8 cellular contexts compared by ENCODE assay signal in the genomic region with DNA sequence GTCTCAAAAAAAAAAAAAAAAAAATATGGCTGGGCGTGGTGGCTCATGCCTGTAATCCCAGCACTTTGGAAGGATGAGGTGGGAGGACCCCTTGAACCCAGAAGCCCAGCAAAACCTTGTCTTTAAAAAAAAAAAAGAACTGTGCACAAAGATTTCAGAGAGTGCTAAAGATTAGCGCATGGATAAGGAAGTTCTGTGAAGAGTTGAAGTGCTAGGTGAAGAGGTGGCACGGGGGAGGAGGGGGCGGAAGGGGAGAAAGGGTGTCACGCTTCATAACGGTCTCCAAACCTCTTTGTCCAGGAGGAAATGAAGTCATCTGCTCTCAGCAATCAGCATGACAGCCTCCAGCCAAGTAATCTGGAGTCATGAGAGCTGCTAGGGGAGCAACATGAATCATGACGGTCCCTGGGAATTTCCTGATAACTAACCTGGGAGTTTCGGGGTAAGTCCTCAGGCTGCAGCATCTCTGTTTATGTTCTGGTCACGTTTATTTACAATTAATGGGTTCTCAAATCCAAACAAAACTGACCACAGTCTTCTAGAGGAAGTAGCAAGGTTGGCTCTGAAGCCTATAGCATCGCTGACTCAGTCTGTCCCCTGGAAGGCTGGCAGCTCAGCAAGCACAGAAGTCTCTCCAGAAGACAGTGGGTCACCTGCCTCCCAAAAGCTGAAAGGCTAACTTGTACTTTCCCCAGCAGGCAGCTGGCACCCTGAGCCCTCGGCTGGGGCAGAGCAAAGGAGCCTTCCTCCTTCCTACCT. TPM values are rescaled to one million over a fixed set of nuclear protein-coding genes. Genes with fewer than 3 reads are reported as not detected.
DNase-seq lines count a peak whose midpoint lies in the region; ATAC-seq and TF ChIP-seq lines count a peak whose summit lies in the region.

No MANE protein-coding gene starts in this region.

- peak overlapping the region; percentile 17 for H3K9ac ChIP-seq in adipocyte (ENCODE audit: low read length)

- peak; percentile 79 for DNase-seq in GM06990 (ENCODE audit: extremely low read depth, insufficient read length)
- peak; percentile 50 to 53 for DNase-seq in SHP77 (lab: John Stamatoyannopoulos, UW)
- DNase-seq in adipocyte (ENCODE audit: low read depth): peak; percentile 85
- peak in 1 of 2 donors; percentile 44 for DNase-seq in left colon
- DNase-seq in stimulated activated naive B cell treated with anti-CD40 and anti-IgM and Interleukin-4, amounts not matched to agents 10 μg/mL and 1 μg/mL and 100 μg/mL, for 72 hours: peak; percentile 65
- no peak for DNase-seq in NCI-H1694 (lab: John Stamatoyannopoulos, UW)

- H3K4me3 ChIP-seq in GM06990 (replicated peaks; ENCODE audit: low read depth, low read length) (no peak overlapping the region), adipocyte (ENCODE audit: low read length) (peak overlapping the region; percentile 28)

- intact Hi-C loops in left colon (cut with DNase I, micrococcal nuclease): no loop called here

- H3K27ac Mint-ChIP-seq in stimulated activated naive B cell treated with anti-CD40 and anti-IgM and Interleukin-4, amounts not matched to agents 10 μg/mL and 1 μg/mL and 100 μg/mL, for 72 hours: peak overlapping the region; percentile 31

- no peaks in the 10 kb centered on the region for H3K9me3 ChIP-seq in adipocyte (ENCODE audit: control insufficient read depth, low read length)

- no peaks in the 10 kb centered on the region for H3K36me3 ChIP-seq in GM06990 (ENCODE audit: control insufficient read depth, insufficient read depth, low read length)
- H3K36me3 ChIP-seq in adipocyte (ENCODE audit: control insufficient read depth, insufficient read depth, low read length, severe bottlenecking): no peaks in the 10 kb centered on the region

- peaks cover 43 to 62% of the 10 kb centered on the region in 2 donors for H3K4me1 Mint-ChIP-seq in stimulated activated naive B cell treated with anti-CD40 and anti-IgM and Interleukin-4, amounts not matched to agents 10 μg/mL and 1 μg/mL and 100 μg/mL, for 72 hours

- peak; percentile 50 for ATAC-seq in HG02885 (IDR thresholded peaks at IDR 0.05; ENCODE audit: poor library complexity, unreplicated experiment)
- peak; percentile 15 for ATAC-seq in left colon
- ATAC-seq in stimulated activated naive B cell treated with anti-CD40 and anti-IgM and Interleukin-4, amounts not matched to agents 10 μg/mL and 1 μg/mL and 100 μg/mL, for 72 hours (replicated peaks): peak; percentile 55 to 61
- no peak for ATAC-seq in GM18909 (IDR thresholded peaks at IDR 0.05; ENCODE audit: poor library complexity, unreplicated experiment)

- H3K27me3 Mint-ChIP-seq in stimulated activated naive B cell treated with anti-CD40 and anti-IgM and Interleukin-4, amounts not matched to agents 10 μg/mL and 1 μg/mL and 100 μg/mL, for 72 hours: peaks cover 10 to 14% of the 10 kb centered on the region in 2 donors

- no peaks in the 10 kb centered on the region for H3K9me3 Mint-ChIP-seq in stimulated activated naive B cell treated with anti-CD40 and anti-IgM and Interleukin-4, amounts not matched to agents 10 μg/mL and 1 μg/mL and 100 μg/mL, for 72 hours

- H3K36me3 Mint-ChIP-seq in stimulated activated naive B cell treated with anti-CD40 and anti-IgM and Interleukin-4, amounts not matched to agents 10 μg/mL and 1 μg/mL and 100 μg/mL, for 72 hours: no peaks in the 10 kb centered on the region

- TF ChIP-seq CTCF in GM06990 (IDR thresholded peaks at IDR 0.05; ENCODE audit: insufficient read depth, low read length, poor library complexity, severe bottlenecking): no peak

- peaks cover 52% of the 10 kb centered on the region for H3K4me1 ChIP-seq in adipocyte (ENCODE audit: control insufficient read depth, insufficient read depth, low read length)

- H3K4me3 Mint-ChIP-seq in stimulated activated naive B cell treated with anti-CD40 and anti-IgM and Interleukin-4, amounts not matched to agents 10 μg/mL and 1 μg/mL and 100 μg/mL, for 72 hours: peak overlapping the region; percentile 39 to 69

- H3K27me3 ChIP-seq in GM06990 (replicated peaks; ENCODE audit: control insufficient read depth, insufficient read depth, low read length) (peaks cover 2% of the 10 kb centered on the region), adipocyte (replicated peaks; ENCODE audit: control insufficient read depth, insufficient read depth, low read length) (no peaks in the 10 kb centered on the region)

RNA-seq across cellular contexts. Expression of a gene that starts 1.9 kb away (rescaled TPM):
- total RNA-seq in left colon: 1 to 10 TPM; 3.5 to 7.1 TPM

RNA-seq across cellular contexts. Expression of a gene that starts 34.7 kb away (rescaled TPM):
- 10 to 100 TPM; 52.3 to 56.1 TPM for total RNA-seq in left colon
